Comparison of ENCODE assay signal across 10 cellular contexts in the genomic region with DNA sequence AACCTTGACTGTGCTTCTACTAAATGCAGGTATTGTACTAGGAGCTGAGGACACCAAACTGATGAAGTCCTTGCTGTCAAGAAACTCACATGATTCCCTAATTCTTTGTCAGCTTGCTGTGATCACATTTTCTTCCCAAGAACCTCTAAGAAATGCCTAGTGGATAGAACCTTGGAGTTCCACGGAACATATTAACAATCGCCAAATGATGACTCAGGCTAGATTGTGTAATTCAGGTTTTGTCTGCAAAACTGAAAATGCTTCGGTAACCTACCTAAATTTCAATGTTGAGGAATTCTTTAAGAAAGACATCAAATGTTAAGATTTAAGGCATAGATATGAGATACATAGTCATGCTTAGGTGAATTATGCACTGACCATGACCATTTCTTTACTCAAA. TPM values are rescaled to one million over a fixed set of nuclear protein-coding genes. Genes with fewer than 3 reads are reported as not detected.
A peak's percentile ranks its signal among the peaks of the same experiment; 100 is the strongest.
DNase-seq lines count a peak whose midpoint lies in the region; ATAC-seq and TF ChIP-seq lines count a peak whose summit lies in the region.
"Had no signal": no experiment of that assay in that cellular context is flagged by ENCODE, and none has a peak within 500 bp of the region (broad histone marks: within the 10 kb centered on the region; RNA-seq: fewer than 3 reads in every experiment).

No MANE protein-coding gene starts in this region.

- H3K27ac ChIP-seq in esophagus muscularis mucosa (replicated peaks in 1 of 4): peak overlapping the region in 2 of 4 donors; percentile 97 to 98

- H3K4me3 ChIP-seq in esophagus muscularis mucosa: no peak overlapping the region
- H3K4me3 ChIP-seq: sigmoid colon had no signal

- peaks cover 17% of the 10 kb centered on the region for H3K36me3 Mint-ChIP-seq in stimulated activated naive CD8-positive, alpha-beta T cell treated with anti-CD3 and anti-CD28 coated beads, Interleukin-15, Interleukin-2, amounts not matched to agents 100 ng/mL and 50 ng/mL, for 24 hours (ENCODE audit: low read depth)
- H3K36me3 Mint-ChIP-seq in activated naive CD8-positive, alpha-beta T cell treated with anti-CD3 and anti-CD28 coated beads for 36 hours: peaks cover 12% of the 10 kb centered on the region
- H3K36me3 Mint-ChIP-seq in stimulated activated memory B cell treated with anti-CD40 and anti-IgM and Interleukin-4, amounts not matched to agents 10 μg/mL and 1 μg/mL and 100 μg/mL, for 72 hours: peaks cover 7% of the 10 kb centered on the region

- H3K4me1 Mint-ChIP-seq in stimulated activated naive CD8-positive, alpha-beta T cell treated with anti-CD3 and anti-CD28 coated beads, Interleukin-15, Interleukin-2, amounts not matched to agents 100 ng/mL and 50 ng/mL, for 24 hours (ENCODE audit: low read depth): peaks cover 43% of the 10 kb centered on the region
- H3K4me1 Mint-ChIP-seq in stimulated activated naive CD8-positive, alpha-beta T cell treated with anti-CD3 and anti-CD28 coated beads, Interleukin-15, amount 100 ng/mL, for 72 hours: peaks cover 39% of the 10 kb centered on the region
- H3K4me1 Mint-ChIP-seq in activated naive CD8-positive, alpha-beta T cell treated with anti-CD3 and anti-CD28 coated beads for 36 hours: peaks cover 33% of the 10 kb centered on the region
- H3K4me1 Mint-ChIP-seq in stimulated activated memory B cell treated with anti-CD40 and anti-IgM and Interleukin-4, amounts not matched to agents 10 μg/mL and 1 μg/mL and 100 μg/mL, for 72 hours: peaks cover 25% of the 10 kb centered on the region

- H3K9me3 ChIP-seq in esophagus muscularis mucosa: no peaks in the 10 kb centered on the region
- H3K9me3 ChIP-seq: sigmoid colon had no signal

- ATAC-seq in stimulated activated naive CD8-positive, alpha-beta T cell treated with anti-CD3 and anti-CD28 coated beads, Interleukin-15, amount 100 ng/mL, for 72 hours: no peak
- no peak for ATAC-seq in stimulated activated memory B cell treated with anti-CD40 and anti-IgM and Interleukin-4, amounts not matched to agents 10 μg/mL and 1 μg/mL and 100 μg/mL, for 72 hours

- intact Hi-C loops in esophagus muscularis mucosa (cut with DNase I): loop anchor here (10.0 kb wide), 2 partner anchors 171 to 249 kb away; partner anchors contain the start of gene SERBP1

- H3K27ac Mint-ChIP-seq in stimulated activated naive CD8-positive, alpha-beta T cell treated with anti-CD3 and anti-CD28 coated beads, Interleukin-15, Interleukin-2, amounts not matched to agents 100 ng/mL and 50 ng/mL, for 24 hours: peak overlapping the region; percentile 89
- peak overlapping the region in 1 of 2 donors; percentile 6 for H3K27ac Mint-ChIP-seq in stimulated activated naive CD8-positive, alpha-beta T cell treated with anti-CD3 and anti-CD28 coated beads, Interleukin-15, amount 100 ng/mL, for 72 hours
- H3K27ac Mint-ChIP-seq in activated naive CD8-positive, alpha-beta T cell treated with anti-CD3 and anti-CD28 coated beads for 36 hours: peak overlapping the region; percentile 72
- H3K27ac Mint-ChIP-seq in stimulated activated memory B cell treated with anti-CD40 and anti-IgM and Interleukin-4, amounts not matched to agents 10 μg/mL and 1 μg/mL and 100 μg/mL, for 72 hours: no peak overlapping the region
- H3K27ac Mint-ChIP-seq: activated naive CD8-positive, alpha-beta T cell treated with anti-CD3 and anti-CD28 coated beads, Interleukin-2, amount 10 ng/mL, durations not matched to agents 7 days and 5 days had no signal

- H3K4me1 ChIP-seq in esophagus muscularis mucosa: peaks cover 23 to 37% (median 35%) of the 10 kb centered on the region in 4 donors

- TF ChIP-seq CTCF in esophagus muscularis mucosa (IDR thresholded peaks at IDR 0.05): no peak

- no peak for TF ChIP-seq EP300 in esophagus muscularis mucosa (IDR thresholded peaks at IDR 0.05)

- DNase-seq in stimulated activated naive CD8-positive, alpha-beta T cell treated with anti-CD3 and anti-CD28 coated beads, Interleukin-15, amount 100 ng/mL, for 72 hours: no peak
- no peak for DNase-seq in activated naive CD8-positive, alpha-beta T cell treated with anti-CD3 and anti-CD28 coated beads for 36 hours
- DNase-seq in inferior parietal cortex (ENCODE audit: extremely low spot score) (peak; percentile 62), esophagus muscularis mucosa (ENCODE audit: extremely low spot score) (no peak), putamen (ENCODE audit: low spot score) (no peak), cerebellum (ENCODE audit: low spot score) (no peak)
- DNase-seq: activated naive CD8-positive, alpha-beta T cell treated with anti-CD3 and anti-CD28 coated beads, Interleukin-2, amount 10 ng/mL, durations not matched to agents 7 days and 5 days; sigmoid colon had no signal

- no peaks in the 10 kb centered on the region for H3K27me3 ChIP-seq in esophagus muscularis mucosa
- H3K27me3 ChIP-seq: sigmoid colon had no signal

- peaks cover 0 to 11% (median 4%) of the 10 kb centered on the region in 4 donors for H3K36me3 ChIP-seq in esophagus muscularis mucosa

- no peaks in the 10 kb centered on the region for H3K9me3 Mint-ChIP-seq in stimulated activated naive CD8-positive, alpha-beta T cell treated with anti-CD3 and anti-CD28 coated beads, Interleukin-15, Interleukin-2, amounts not matched to agents 100 ng/mL and 50 ng/mL, for 24 hours
- no peaks in the 10 kb centered on the region for H3K9me3 Mint-ChIP-seq in stimulated activated naive CD8-positive, alpha-beta T cell treated with anti-CD3 and anti-CD28 coated beads, Interleukin-15, amount 100 ng/mL, for 72 hours
- no peaks in the 10 kb centered on the region for H3K9me3 Mint-ChIP-seq in activated naive CD8-positive, alpha-beta T cell treated with anti-CD3 and anti-CD28 coated beads for 36 hours
- H3K9me3 Mint-ChIP-seq in stimulated activated memory B cell treated with anti-CD40 and anti-IgM and Interleukin-4, amounts not matched to agents 10 μg/mL and 1 μg/mL and 100 μg/mL, for 72 hours: no peaks in the 10 kb centered on the region

- TF ChIP-seq POLR2A in esophagus muscularis mucosa (IDR thresholded peaks at IDR 0.05; ENCODE audit: low read depth): no peak

- H3K27me3 Mint-ChIP-seq in stimulated activated naive CD8-positive, alpha-beta T cell treated with anti-CD3 and anti-CD28 coated beads, Interleukin-15, Interleukin-2, amounts not matched to agents 100 ng/mL and 50 ng/mL, for 24 hours: no peaks in the 10 kb centered on the region
- H3K27me3 Mint-ChIP-seq in stimulated activated naive CD8-positive, alpha-beta T cell treated with anti-CD3 and anti-CD28 coated beads, Interleukin-15, amount 100 ng/mL, for 72 hours: no peaks in the 10 kb centered on the region
- H3K27me3 Mint-ChIP-seq in activated naive CD8-positive, alpha-beta T cell treated with anti-CD3 and anti-CD28 coated beads for 36 hours: no peaks in the 10 kb centered on the region
- no peaks in the 10 kb centered on the region for H3K27me3 Mint-ChIP-seq in stimulated activated memory B cell treated with anti-CD40 and anti-IgM and Interleukin-4, amounts not matched to agents 10 μg/mL and 1 μg/mL and 100 μg/mL, for 72 hours
- H3K27me3 Mint-ChIP-seq: activated naive CD8-positive, alpha-beta T cell treated with anti-CD3 and anti-CD28 coated beads, Interleukin-2, amount 10 ng/mL, durations not matched to agents 7 days and 5 days had no signal

- 49% methylated on average over 3 of the region's 3 CpGs for WGBS in esophagus muscularis mucosa

- H3K4me3 Mint-ChIP-seq in stimulated activated naive CD8-positive, alpha-beta T cell treated with anti-CD3 and anti-CD28 coated beads, Interleukin-15, Interleukin-2, amounts not matched to agents 100 ng/mL and 50 ng/mL, for 24 hours: peak overlapping the region; percentile 96
- peak overlapping the region in 1 of 2 donors; percentile 7 for H3K4me3 Mint-ChIP-seq in stimulated activated naive CD8-positive, alpha-beta T cell treated with anti-CD3 and anti-CD28 coated beads, Interleukin-15, amount 100 ng/mL, for 72 hours
- no peak overlapping the region for H3K4me3 Mint-ChIP-seq in activated naive CD8-positive, alpha-beta T cell treated with anti-CD3 and anti-CD28 coated beads for 36 hours
- H3K4me3 Mint-ChIP-seq in stimulated activated memory B cell treated with anti-CD40 and anti-IgM and Interleukin-4, amounts not matched to agents 10 μg/mL and 1 μg/mL and 100 μg/mL, for 72 hours: no peak overlapping the region

RNA-seq across cellular contexts. Expression of gene GADD45A, which starts 1.7 kb away (rescaled TPM):
- total RNA-seq in activated naive CD8-positive, alpha-beta T cell treated with anti-CD3 and anti-CD28 coated beads for 36 hours: 10 to 100 TPM; 20.4 to 20.7 TPM
- total RNA-seq in esophagus muscularis mucosa: 10 to 100 TPM; 51.1 to 80.8 (median 66.5) TPM
- 6.2 TPM for total RNA-seq in cerebellum
